In genomic region chr3:176919836-176920760, GRCh38 we compare ENCODE assay signal across 1 cellular context.
A peak's percentile ranks its signal among the peaks of the same experiment; 100 is the strongest.
TF ChIP-seq lines count a peak whose summit lies in the region.

No MANE protein-coding gene starts in this region.

TF ChIP-seq in IMR-90, 13 proteins besides CTCF, POLR2A, EP300 and RAD21 (continued from another document):
- peak; percentile 62 for TF ChIP-seq MAFK (IDR thresholded peaks at IDR 0.05; ENCODE audit: low read depth, low read length)
- TF ChIP-seq RFX5 (IDR thresholded peaks at IDR 0.05; ENCODE audit: low read depth, low read length), result no peak
- TF ChIP-seq RCOR1 (IDR thresholded peaks at IDR 0.05; ENCODE audit: insufficient replicate concordance, low read length), result no peak
- no peak for TF ChIP-seq NFE2L2 (IDR thresholded peaks at IDR 0.05; ENCODE audit: low read depth, low read length)
- no peak for TF ChIP-seq CHD1 (IDR thresholded peaks at IDR 0.05; ENCODE audit: low read depth, low read length)
- peak; percentile 38; the same call in 1 of the 2 replicates for TF ChIP-seq FOS (IDR thresholded peaks at IDR 0.05; ENCODE audit: low read depth, low read length)
- TF ChIP-seq SMC3 (IDR thresholded peaks at IDR 0.05; ENCODE audit: low read depth, low read length), result no peak
- TF ChIP-seq BHLHE40 (IDR thresholded peaks at IDR 0.05; ENCODE audit: low read depth, low read length), result peak; percentile 72
